Comparison of ENCODE assay signal across 33 cellular contexts in genomic region chr7:42666994-42667393, GRCh38.
DNase-seq lines count a peak whose midpoint lies in the region; ATAC-seq, FAIRE-seq and TF ChIP-seq lines count a peak whose summit lies in the region.
"Had no signal": no experiment of that assay in that cellular context is flagged by ENCODE, and none has a peak within 500 bp of the region (broad histone marks: within the 10 kb centered on the region; RNA-seq: fewer than 3 reads in every experiment).

No MANE protein-coding gene starts in this region.

- no peak for TF ChIP-seq POLR2A in HepG2 (IDR thresholded peaks at IDR 0.05; ENCODE audit: insufficient read depth in 1 of 2, low read depth in 2 of 2, low read length in 2 of 2)
- TF ChIP-seq POLR2A in right lobe of liver (IDR thresholded peaks at IDR 0.05) = no peak
- no peak for TF ChIP-seq POLR2A in K562 (conservative IDR thresholded peaks at IDR 0.05)

- H3K27me3 Mint-ChIP-seq in CD4-positive, alpha-beta T cell = peaks cover 5% of the 10 kb centered on the region
- H3K27me3 Mint-ChIP-seq: B cell; CD4-positive, alpha-beta memory T cell had no signal

- H3K9me3 Mint-ChIP-seq in CD4-positive, alpha-beta T cell = peaks cover 17% of the 10 kb centered on the region

- no peak overlapping the region for H3K4me3 ChIP-seq in HepG2 (replicated peaks in 1 of 3; ENCODE audit: insufficient read depth in 1 of 3, low read depth in 2 of 3, low read length in 3 of 3)
- H3K4me3 ChIP-seq in right lobe of liver = no peak overlapping the region
- no peak overlapping the region for H3K4me3 ChIP-seq in K562
- H3K4me3 ChIP-seq: A549; BLaER1; BLaER1 treated with 17β-estradiol and CSF1 and Interleukin-3, amounts not matched to agents 10 nM and 100 nM had no signal

- no peak overlapping the region for H2AFZ ChIP-seq in HepG2 (ENCODE audit: low read length)
- no peak overlapping the region for H2AFZ ChIP-seq in K562 (ENCODE audit: low read depth, low read length)

- TF ChIP-seq RAD21 in HepG2 (CRISPR knock-in tag; IDR thresholded peaks at IDR 0.05) = no peak
- no peak for TF ChIP-seq RAD21 in K562 (CRISPR knock-in tag; conservative IDR thresholded peaks at IDR 0.05 in 1 of 2, IDR thresholded peaks at IDR 0.05 in 1 of 2)

- in situ Hi-C loops in HepG2 (cut with HindIII; ENCODE audit: extremely low pct_ligation_motif_present, low pct_unique_long_range_greater_than_20kb) = no loop called here
- in situ Hi-C loops in K562 (cut with MboI) = no loop called here

- H3K27ac ChIP-seq in HepG2 (ENCODE audit: extremely low read length, insufficient read depth, low read length) = no peak overlapping the region
- H3K27ac ChIP-seq in right lobe of liver = no peak overlapping the region
- no peak overlapping the region for H3K27ac ChIP-seq in K562 (ENCODE audit: extremely low read depth, low read depth, low read length)
- H3K27ac ChIP-seq in CD4-positive, alpha-beta T cell (ENCODE audit: low read depth, low read length) = no peak overlapping the region
- H3K27ac ChIP-seq: 22Rv1; A549; BLaER1; BLaER1 treated with 17β-estradiol and CSF1 and Interleukin-3, amounts not matched to agents 10 nM and 100 nM; C4-2B had no signal

- H3K36me3 ChIP-seq in HepG2 (replicated peaks in 1 of 2; ENCODE audit: control insufficient read depth in 1 of 2, insufficient read depth in 2 of 2, low read length in 2 of 2) (no peaks in the 10 kb centered on the region), right lobe of liver (no peaks in the 10 kb centered on the region), K562 (ENCODE audit: control insufficient read depth, insufficient read depth, low read length) (no peaks in the 10 kb centered on the region)
- H3K36me3 ChIP-seq: BE2C, BLaER1 had no signal

- H3K4me1 Mint-ChIP-seq in CD4-positive, alpha-beta T cell (ENCODE audit: low read depth) = no peaks in the 10 kb centered on the region
- H3K4me1 Mint-ChIP-seq: B cell; CD14-positive monocyte; CD4-positive, alpha-beta memory T cell; CD4-positive, CD25-positive, alpha-beta regulatory T cell; CD8-positive, alpha-beta memory T cell had no signal

- BruUV-seq in HepG2 (replicated peaks; lab: Mats Ljungman, UMichigan) (no TSS peak), K562 (replicated peaks; lab: Mats Ljungman, UMichigan) (no TSS peak)

- CTCF ChIA-PET in HepG2 (lab: Yijun Ruan, JAX; ENCODE audit: low intra/inter-chr PET ratio, low total read pairs) (no interaction called here), K562 (lab: Yijun Ruan, JAX; ENCODE audit: low intra/inter-chr PET ratio) (no interaction called here)
- CTCF ChIA-PET in CD4-positive, alpha-beta T cell (lab: Charles Lee) = no interaction called here

- WGBS in HepG2 (ENCODE audit: low lambda C conversion rate) = 3% methylated on average over 3 of the region's 3 CpGs
- 28% methylated on average over 3 of the region's 3 CpGs for WGBS in right lobe of liver (ENCODE audit: insufficient coverage, low coverage, low lambda C conversion rate, missing lambda C conversion rate)
- WGBS in K562 (ENCODE audit: insufficient coverage, low coverage, missing lambda C conversion rate) = 3% methylated on average over 3 of the region's 3 CpGs

- ATAC-seq in HepG2 (no peak), right lobe of liver (no peak), K562 (no peak)
- no peak for ATAC-seq in CD4-positive, alpha-beta T cell (ENCODE audit: poor library complexity)
- ATAC-seq: A549; CD8-positive, alpha-beta T cell had no signal

- H3K4me1 ChIP-seq in HepG2 (ENCODE audit: insufficient read depth, low read length) (no peaks in the 10 kb centered on the region), right lobe of liver (no peaks in the 10 kb centered on the region), K562 (replicated peaks in 1 of 2; ENCODE audit: control insufficient read depth in 2 of 2, insufficient read depth in 2 of 2, low read length in 2 of 2) (no peaks in the 10 kb centered on the region)
- H3K4me1 ChIP-seq: A549, BE2C, BLaER1, Caco-2 had no signal

- H3K9ac ChIP-seq in HepG2 (ENCODE audit: insufficient read depth, low read depth, low read length) = no peak overlapping the region
- H3K9ac ChIP-seq in K562 (ENCODE audit: insufficient read depth in 1 of 2, low read depth in 2 of 2, low read length in 2 of 2) = no peak overlapping the region
- H3K9ac ChIP-seq: BLaER1; BLaER1 treated with 17β-estradiol and CSF1 and Interleukin-3, amounts not matched to agents 10 nM and 100 nM had no signal

- no peaks in the 10 kb centered on the region for H3K9me1 ChIP-seq in K562 (ENCODE audit: control insufficient read depth, insufficient read depth, low read length)

- no peaks in the 10 kb centered on the region for H4K20me1 ChIP-seq in HepG2 (ENCODE audit: insufficient read depth, low read length)
- H4K20me1 ChIP-seq in K562 (replicated peaks; ENCODE audit: control insufficient read depth, insufficient read depth, low read length) = no peaks in the 10 kb centered on the region
- H4K20me1 ChIP-seq: BLaER1; BLaER1 treated with 17β-estradiol and CSF1 and Interleukin-3, amounts not matched to agents 10 nM and 100 nM had no signal

- TF ChIP-seq EP300 in HepG2 (IDR thresholded peaks at IDR 0.05; ENCODE audit: low read depth in 2 of 2, low read length in 2 of 2) = no peak
- TF ChIP-seq EP300 in HepG2 (CRISPR knock-in tag; IDR thresholded peaks at IDR 0.05; ENCODE audit: borderline replicate concordance) = no peak
- TF ChIP-seq EP300 in K562 (IDR thresholded peaks at IDR 0.05; ENCODE audit: low read length) = no peak

- H3K4me2 ChIP-seq in HepG2 (ENCODE audit: low read depth, low read length) (no peak overlapping the region), K562 (ENCODE audit: insufficient read depth, low read length) (no peak overlapping the region)
- H3K4me2 ChIP-seq: A549; BLaER1; BLaER1 treated with 17β-estradiol and CSF1 and Interleukin-3, amounts not matched to agents 10 nM and 100 nM had no signal

- H3K79me2 ChIP-seq in HepG2 (ENCODE audit: insufficient read depth, low read length) = no peaks in the 10 kb centered on the region
- no peaks in the 10 kb centered on the region for H3K79me2 ChIP-seq in K562 (ENCODE audit: control insufficient read depth, insufficient read depth, low read length)

- no peak overlapping the region for H3K4me3 Mint-ChIP-seq in CD4-positive, alpha-beta T cell
- H3K4me3 Mint-ChIP-seq: B cell; CD14-positive monocyte; CD4-positive, alpha-beta memory T cell; CD4-positive, CD25-positive, alpha-beta regulatory T cell; CD8-positive, alpha-beta memory T cell; CD8-positive, alpha-beta T cell had no signal

- H3K9me3 ChIP-seq in HepG2 (ENCODE audit: low read length) (peaks cover 37% of the 10 kb centered on the region), right lobe of liver (no peaks in the 10 kb centered on the region), K562 (replicated peaks; ENCODE audit: control insufficient read depth, insufficient read depth, low read depth, low read length) (0 out of 2 replicates have a peak, but pooled peaks cover 2% of the 10 kb centered on the region)
- H3K9me3 ChIP-seq in CD4-positive, alpha-beta T cell (ENCODE audit: control insufficient read depth, low read length) = peaks cover 8% of the 10 kb centered on the region
- H3K9me3 ChIP-seq: BE2C had no signal

- no peak for DNase-seq in HepG2 (ENCODE audit: low spot score)
- no peak for DNase-seq in right lobe of liver
- DNase-seq in K562 (ENCODE audit: extremely low read depth in 1 of 4, low spot score in 3 of 4) = no peak
- DNase-seq in urothelium cell line (ENCODE audit: low spot score) = no peak
- DNase-seq in activated T-cell treated with anti-CD3 and anti-CD28 coated beads, Interleukin-2, amount 50 U/mL, for 48 hours = no peak
- no peak for DNase-seq in CD4-positive, alpha-beta T cell
- DNase-seq: 8988T; ACHN; AML-193; BE2C; C1 segment of cervical spinal cord; Caco-2; Calu3; CD4-positive, alpha-beta memory T cell; CD4-positive, CD25-positive, alpha-beta regulatory T cell; CD8-positive, alpha-beta memory T cell; CD8-positive, alpha-beta T cell; COR-L47; DMS 273 treated with DMSO at 0.1 percent for 48 hours; DMS153; DMS79; DMS79 treated with DMSO at 0.1 percent for 48 hours; DND-41; EL had no signal

- H3K27me3 ChIP-seq in HepG2 (ENCODE audit: control insufficient read depth in 1 of 2, insufficient read depth in 2 of 2, low read length in 2 of 2) (no peaks in the 10 kb centered on the region; a peak in 1 of 5 replicates), right lobe of liver (no peaks in the 10 kb centered on the region), K562 (ENCODE audit: control insufficient read depth in 2 of 2, insufficient read depth in 2 of 2, low read length in 2 of 2) (no peaks in the 10 kb centered on the region)
- H3K27me3 ChIP-seq in CD4-positive, alpha-beta T cell (ENCODE audit: control insufficient read depth, insufficient read depth, low read length) = no peaks in the 10 kb centered on the region
- H3K27me3 ChIP-seq: BE2C; BLaER1; BLaER1 treated with 17β-estradiol and CSF1 and Interleukin-3, amounts not matched to agents 10 nM and 100 nM had no signal

- intact Hi-C loops in HepG2 (cut with micrococcal nuclease; ENCODE audit: unreplicated experiment) = no loop called here
- intact Hi-C loops in right lobe of liver (cut with DNase I) = no loop called here
- intact Hi-C loops in K562 (cut with micrococcal nuclease) = no loop called here
- intact Hi-C loops in CD4-positive, alpha-beta T cell (cut with DNase I, micrococcal nuclease) = no loop called here

- TF ChIP-seq CTCF in HepG2 (CRISPR knock-in tag; IDR thresholded peaks at IDR 0.05) (no peak), right lobe of liver (IDR thresholded peaks at IDR 0.05) (no peak), K562 (IDR thresholded peaks at IDR 0.05 in 2 of 3, conservative IDR thresholded peaks at IDR 0.05 in 1 of 3; ENCODE audit: insufficient read depth in 2 of 3, low read depth in 1 of 3, low read length in 3 of 3) (no peak)
- no peak for TF ChIP-seq CTCF in CD4-positive, alpha-beta T cell (IDR thresholded peaks at IDR 0.05)

- H3K36me3 Mint-ChIP-seq in CD4-positive, alpha-beta T cell (ENCODE audit: low read depth) = no peaks in the 10 kb centered on the region
- H3K36me3 Mint-ChIP-seq: CD14-positive monocyte; CD4-positive, alpha-beta memory T cell; CD4-positive, CD25-positive, alpha-beta regulatory T cell; CD8-positive, alpha-beta memory T cell; CD8-positive, alpha-beta T cell had no signal

- H3K27ac Mint-ChIP-seq in CD4-positive, alpha-beta T cell = no peak overlapping the region
- H3K27ac Mint-ChIP-seq: B cell; CD14-positive monocyte; CD4-positive, alpha-beta memory T cell; CD4-positive, CD25-positive, alpha-beta regulatory T cell; CD8-positive, alpha-beta T cell had no signal

- POLR2A ChIA-PET in HepG2 (lab: Yijun Ruan, JAX) = no interaction called here
- POLR2A ChIA-PET in K562 (lab: Yijun Ruan, JAX) = no interaction called here
- POLR2A ChIA-PET in CD4-positive, alpha-beta T cell (lab: Charles Lee) = no interaction called here

- FAIRE-seq in HepG2 (lab: Jason Lieb, UNC) (no peak), K562 (lab: Jason Lieb, UNC) (no peak), urothelium cell line (lab: Jason Lieb, UNC) (peak; percentile 13)
- FAIRE-seq: A204.1, A549, D721Med had no signal

TF ChIP-seq in HepG2, 621 proteins besides CTCF, POLR2A, EP300 and RAD21:
- TF ChIP-seq NFKBIZ (CRISPR knock-in tag; IDR thresholded peaks at IDR 0.05) (no peak), ZFP1 (CRISPR knock-in tag; IDR thresholded peaks at IDR 0.05) (peak; percentile 81; the same call in 1 of the 2 replicates)

TF ChIP-seq in K562, 482 proteins besides CTCF, POLR2A, EP300 and RAD21:
- no peak for TF ChIP-seq ELF2 (CRISPR knock-in tag; IDR thresholded peaks at IDR 0.05)
- peak; percentile 83 for TF ChIP-seq ZFP1 (CRISPR knock-in tag; IDR thresholded peaks at IDR 0.05)
- no peak for TF ChIP-seq SRSF9 (IDR thresholded peaks at IDR 0.05; ENCODE audit: borderline replicate concordance, low read depth, low read length)
TF ChIP-seq in K562: peak in this region for 1.

Comparison
In these comparisons a context has a peak if more than half of its experiments do, and no peak if none do; other contexts are left out.
1. Of the 241 proteins assayed by ChIP-seq in both HepG2 and K562: peak only in HepG2: none; only in K562: none; in both: ZFP1; in neither: 240.